In the genomic region with DNA sequence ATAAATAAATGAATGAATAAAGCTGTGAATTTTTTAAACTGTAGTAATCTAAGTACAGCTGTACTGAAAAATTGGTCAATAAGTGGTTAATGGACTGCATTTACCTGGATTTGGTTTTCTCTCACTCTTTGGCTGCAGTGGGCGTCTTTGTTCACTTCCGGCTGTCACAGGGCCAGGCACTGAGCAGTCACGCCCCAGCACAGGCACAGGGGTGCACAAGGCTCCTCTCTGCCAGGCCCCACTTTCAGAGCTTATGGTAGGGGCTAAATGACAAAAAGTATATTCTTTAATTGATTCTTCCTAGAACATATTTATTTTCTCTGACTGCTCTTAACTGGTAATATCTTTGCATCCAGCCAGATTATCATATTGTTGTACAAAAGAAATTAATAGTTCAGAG, we compare ENCODE assay signal across 1 cellular context.
TF ChIP-seq lines count a peak whose summit lies in the region.

No MANE protein-coding gene starts in this region.

TF ChIP-seq in K562, 482 proteins besides CTCF, POLR2A, EP300 and RAD21 (continued from another document):
- TF ChIP-seq, protein P1, sequence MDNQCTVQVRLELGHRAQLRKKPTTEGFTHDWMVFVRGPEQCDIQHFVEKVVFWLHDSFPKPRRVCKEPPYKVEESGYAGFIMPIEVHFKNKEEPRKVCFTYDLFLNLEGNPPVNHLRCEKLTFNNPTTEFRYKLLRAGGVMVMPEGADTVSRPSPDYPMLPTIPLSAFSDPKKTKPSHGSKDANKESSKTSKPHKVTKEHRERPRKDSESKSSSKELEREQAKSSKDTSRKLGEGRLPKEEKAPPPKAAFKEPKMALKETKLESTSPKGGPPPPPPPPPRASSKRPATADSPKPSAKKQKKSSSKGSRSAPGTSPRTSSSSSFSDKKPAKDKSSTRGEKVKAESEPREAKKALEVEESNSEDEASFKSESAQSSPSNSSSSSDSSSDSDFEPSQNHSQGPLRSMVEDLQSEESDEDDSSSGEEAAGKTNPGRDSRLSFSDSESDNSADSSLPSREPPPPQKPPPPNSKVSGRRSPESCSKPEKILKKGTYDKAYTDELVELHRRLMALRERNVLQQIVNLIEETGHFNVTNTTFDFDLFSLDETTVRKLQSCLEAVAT (IDR thresholded peaks at IDR 0.05), result no peak
